Comparison of ENCODE assay signal across 21 cellular contexts in genomic region chr10:17633353-17633752, GRCh38.
"Had no signal": no experiment of that assay in that cellular context is flagged by ENCODE, and none has a peak within 500 bp of the region (broad histone marks: within the 10 kb centered on the region; RNA-seq: fewer than 3 reads in every experiment).

No MANE protein-coding gene starts in this region.

- H2AFZ ChIP-seq: PC-9 had no signal

- DNase-seq: Karpas-422; KG1; MM.1S; NCI-H1092 treated with DMSO at 0.1 percent for 48 hours; NCI-H1436; NCI-H187; NCI-H2029 treated with DMSO at 0.1 percent for 48 hours; NCI-H2171 treated with DMSO at 0.1 percent for 48 hours; NCI-H345; NCI-H446 treated with DMSO at 0.1 percent for 48 hours; NCI-H510A treated with DMSO at 0.1 percent for 48 hours; NCI-H526; NK-92 treated with Interleukin-12 subunit alpha and Interleukin-12 subunit beta, amount 100 ng/mL, for 24 hours; OCI-M1; PC-9; Peyer's patch; SHP77 treated with DMSO at 0.1 percent for 48 hours; SJCRH30; T-helper 1 cell had no signal

- H3K4me3 ChIP-seq: PC-9, Peyer's patch, SJCRH30 had no signal

- ATAC-seq: Right ventricle myocardium inferior, SK-N-SH treated with all-trans-retinoic acid at 6 μM for 48 hours had no signal

- H3K9me3 ChIP-seq: Peyer's patch, SJCRH30 had no signal

- H3K36me3 ChIP-seq: Peyer's patch, SJCRH30 had no signal

- H3K4me1 ChIP-seq: Peyer's patch, SJCRH30 had no signal

- H3K27ac ChIP-seq: PC-9, Peyer's patch, SJCRH30 had no signal

- H3K27me3 ChIP-seq: Peyer's patch, SJCRH30 had no signal

- H3K4me2 ChIP-seq: PC-9 had no signal
